16 cellular contexts compared by ENCODE assay signal in the genomic region with DNA sequence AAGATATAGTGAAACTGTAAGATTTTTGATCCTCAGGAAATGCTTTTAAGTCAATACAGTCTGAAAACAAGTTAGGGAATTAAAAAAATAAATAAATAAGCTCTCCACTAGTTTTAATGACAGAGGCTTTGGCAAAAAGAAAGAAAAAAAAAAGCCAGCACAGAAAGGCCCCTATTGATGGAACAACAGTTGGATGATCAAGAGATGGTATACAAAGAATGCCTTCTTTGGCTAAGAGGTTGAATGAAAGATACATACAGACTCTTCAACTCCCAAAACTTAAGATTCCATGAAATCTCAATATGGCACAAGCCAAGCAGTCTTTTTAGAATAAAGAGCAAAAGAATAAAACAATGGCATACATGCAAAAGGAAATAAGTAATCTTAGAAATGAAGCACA.
DNase-seq lines count a peak whose midpoint lies in the region; ATAC-seq, FAIRE-seq and TF ChIP-seq lines count a peak whose summit lies in the region.
"Had no signal": no experiment of that assay in that cellular context is flagged by ENCODE, and none has a peak within 500 bp of the region (broad histone marks: within the 10 kb centered on the region; RNA-seq: fewer than 3 reads in every experiment).

No MANE protein-coding gene starts in this region.

- ATAC-seq in GM18907 (IDR thresholded peaks at IDR 0.05; ENCODE audit: unreplicated experiment) (peak; percentile 24), HG02759 (IDR thresholded peaks at IDR 0.05; ENCODE audit: unreplicated experiment) (peak; percentile 3), K562 (peak; percentile 17; the same call in 1 of the 3 replicates), GM21529 (IDR thresholded peaks at IDR 0.05; ENCODE audit: unreplicated experiment) (no peak), GM18861 (IDR thresholded peaks at IDR 0.05; ENCODE audit: unreplicated experiment) (no peak)
- ATAC-seq: activated CD8-positive, alpha-beta T cell treated with anti-CD3 and anti-CD28 coated beads, Interleukin-2, amount 10 ng/mL, durations not matched to agents 7 days and 5 days had no signal

- BruUV-seq in K562 (replicated peaks; lab: Mats Ljungman, UMichigan), result no TSS peak

- H4K20me1 ChIP-seq in K562 (replicated peaks; ENCODE audit: control insufficient read depth, insufficient read depth, low read length), result no peaks in the 10 kb centered on the region

- H3K4me3 ChIP-seq in K562, result no peak overlapping the region
- no peak overlapping the region for H3K4me3 ChIP-seq in parathyroid adenoma (ENCODE audit: low read depth, low read length)
- H3K4me3 ChIP-seq: HAP-1, ovary had no signal

- peak overlapping the region; percentile 82 for H2AFZ ChIP-seq in K562 (ENCODE audit: low read depth, low read length)
- peak overlapping the region; percentile 30 for H2AFZ ChIP-seq in parathyroid adenoma

- H3K9me3 ChIP-seq in K562 (replicated peaks; ENCODE audit: control insufficient read depth, insufficient read depth, low read depth, low read length) (no peaks in the 10 kb centered on the region), parathyroid adenoma (ENCODE audit: control insufficient read depth, low read length) (no peaks in the 10 kb centered on the region)
- H3K9me3 ChIP-seq: HAP-1, ovary had no signal

- no peaks in the 10 kb centered on the region for H3K27me3 ChIP-seq in K562 (ENCODE audit: control insufficient read depth in 2 of 2, insufficient read depth in 2 of 2, low read length in 2 of 2)
- no peaks in the 10 kb centered on the region for H3K27me3 ChIP-seq in parathyroid adenoma (ENCODE audit: control insufficient read depth, insufficient read depth, low read length)
- H3K27me3 ChIP-seq: ovary had no signal

- CTCF ChIA-PET in K562 (lab: Yijun Ruan, JAX; ENCODE audit: low intra/inter-chr PET ratio), result interaction anchor here (0.8 to 1.2 kb wide), 2 partner anchors 604 to 1816 kb away, joined by 3 to 6 read pairs; no protein-coding TSS in a partner anchor

- intact Hi-C loops in K562 (cut with micrococcal nuclease), result loop anchor here (5.0 to 10.0 kb wide), 6 partner anchors 301 to 1816 kb away; no protein-coding TSS in a partner anchor

- H3K4me2 ChIP-seq in K562 (ENCODE audit: insufficient read depth, low read length) (no peak overlapping the region), parathyroid adenoma (ENCODE audit: low read length) (no peak overlapping the region)

- H3K79me2 ChIP-seq in K562 (ENCODE audit: control insufficient read depth, insufficient read depth, low read length), result no peaks in the 10 kb centered on the region
- H3K79me2 ChIP-seq in parathyroid adenoma, result no peaks in the 10 kb centered on the region

- H3K36me3 ChIP-seq in K562 (ENCODE audit: control insufficient read depth, insufficient read depth, low read length) (no peaks in the 10 kb centered on the region), parathyroid adenoma (ENCODE audit: control insufficient read depth, insufficient read depth, low read length) (no peaks in the 10 kb centered on the region)
- H3K36me3 ChIP-seq: HAP-1, ovary had no signal

- POLR2A ChIA-PET in K562 (lab: Yijun Ruan, JAX), result interaction anchor here (1.1 kb wide), 1 partner anchor 11 kb away, joined by 3 read pairs; no protein-coding TSS in a partner anchor

- H3K27ac ChIP-seq in K562 (ENCODE audit: extremely low read depth, low read depth, low read length) (no peak overlapping the region), parathyroid adenoma (no peak overlapping the region)
- H3K27ac ChIP-seq: ovary had no signal

- H3K4me1 ChIP-seq in K562 (replicated peaks in 1 of 2; ENCODE audit: control insufficient read depth in 2 of 2, insufficient read depth in 2 of 2, low read length in 2 of 2), result peaks cover 0 to 10% of the 10 kb centered on the region in 2 experiments; a peak in 2 of 5 replicates
- H3K4me1 ChIP-seq in parathyroid adenoma, result no peaks in the 10 kb centered on the region

- in situ Hi-C loops in K562 (cut with MboI), result no loop called here

- TF ChIP-seq EP300 in K562 (IDR thresholded peaks at IDR 0.05; ENCODE audit: low read length), result no peak

- H3K9me1 ChIP-seq in K562 (ENCODE audit: control insufficient read depth, insufficient read depth, low read length), result no peaks in the 10 kb centered on the region

- H3K9ac ChIP-seq in K562 (ENCODE audit: insufficient read depth in 1 of 2, low read depth in 2 of 2, low read length in 2 of 2) (no peak overlapping the region; a peak in 1 of 4 replicates), parathyroid adenoma (no peak overlapping the region)

- no peak for TF ChIP-seq RAD21 in K562 (CRISPR knock-in tag; conservative IDR thresholded peaks at IDR 0.05 in 1 of 2, IDR thresholded peaks at IDR 0.05 in 1 of 2)

- DNase-seq in K562 (ENCODE audit: extremely low read depth in 1 of 4, low spot score in 3 of 4) (no peak), DMS153 treated with DMSO at 0.1 percent for 48 hours (lab: John Stamatoyannopoulos, UW; ENCODE audit: unreplicated experiment) (no peak), NCI-H510A (lab: John Stamatoyannopoulos, UW) (no peak)
- DNase-seq: activated naive CD4-positive, alpha-beta T cell; cortex of kidney; NCI-H187 treated with DMSO at 0.1 percent for 48 hours; ovary; stimulated activated CD8-positive, alpha-beta memory T cell treated with anti-CD3 and anti-CD28 coated beads, Interleukin-4, amount 100 ng/mL, for 48 hours had no signal

- FAIRE-seq in K562 (lab: Jason Lieb, UNC), result peak; percentile 19
- FAIRE-seq: urothelium cell line had no signal

- TF ChIP-seq POLR2A in K562 (conservative IDR thresholded peaks at IDR 0.05), result no peak

- no peak for TF ChIP-seq CTCF in K562 (IDR thresholded peaks at IDR 0.05 in 2 of 3, conservative IDR thresholded peaks at IDR 0.05 in 1 of 3; ENCODE audit: insufficient read depth in 2 of 3, low read depth in 1 of 3, low read length in 3 of 3)
- TF ChIP-seq CTCF in parathyroid adenoma (IDR thresholded peaks at IDR 0.05), result no peak

TF ChIP-seq in K562, 482 proteins besides CTCF, POLR2A, EP300 and RAD21:
- TF ChIP-seq ZNF785 (CRISPR knock-in tag; IDR thresholded peaks at IDR 0.05) (no peak), FOSL1 (tag; conservative IDR thresholded peaks at IDR 0.05) (no peak), C11orf30 (IDR thresholded peaks at IDR 0.05; ENCODE audit: low read depth) (no peak), BRF1 (IDR thresholded peaks at IDR 0.05; ENCODE audit: borderline replicate concordance, extremely low read depth, insufficient read length) (no peak), HDAC1 (IDR thresholded peaks at IDR 0.05) (no peak), CBX8 (IDR thresholded peaks at IDR 0.05; ENCODE audit: borderline replicate concordance, extremely low read depth, low read depth, low read length, poor library complexity, severe bottlenecking) (no peak), TRIM28 (IDR thresholded peaks at IDR 0.05) (no peak), SLC30A9 (CRISPR knock-in tag; IDR thresholded peaks at IDR 0.05) (no peak), ZNF699 (CRISPR knock-in tag; IDR thresholded peaks at IDR 0.05; ENCODE audit: insufficient replicate concordance) (no peak), ZNF79 (CRISPR knock-in tag; IDR thresholded peaks at IDR 0.05; ENCODE audit: low read depth) (no peak), ZNF311 (CRISPR knock-in tag; IDR thresholded peaks at IDR 0.05) (no peak), FOXJ3 (CRISPR knock-in tag; IDR thresholded peaks at IDR 0.05) (no peak), ZNF146 (CRISPR knock-in tag; IDR thresholded peaks at IDR 0.05; ENCODE audit: unreplicated experiment) (no peak), PML (IDR thresholded peaks at IDR 0.05; ENCODE audit: low read length) (no peak), FOXP1 (CRISPR knock-in tag; IDR thresholded peaks at IDR 0.05) (no peak), JUN (IDR thresholded peaks at IDR 0.05; ENCODE audit: borderline replicate concordance, low read depth, low read length) (no peak), JUN (CRISPR knock-in tag; IDR thresholded peaks at IDR 0.05; ENCODE audit: borderline replicate concordance) (no peak), PTTG1 (tag; IDR thresholded peaks at IDR 0.05; ENCODE audit: low read depth) (no peak)

Comparison
In these comparisons a context has a peak if more than half of its experiments do, and no peak if none do; other contexts are left out.
1. ATAC-seq: peak in GM18907 (single experiment), HG02759 (single experiment) and K562 (single experiment); none in GM21529 (single experiment) and GM18861 (single experiment).